In genomic region chr12:117985182-117985581, GRCh38 we compare ENCODE assay signal across 27 cellular contexts. TPM values are rescaled to one million over a fixed set of nuclear protein-coding genes. Genes with fewer than 3 reads are reported as not detected.
DNase-seq lines count a peak whose midpoint lies in the region; ATAC-seq, FAIRE-seq and TF ChIP-seq lines count a peak whose summit lies in the region.
"Had no signal": no experiment of that assay in that cellular context is flagged by ENCODE, and none has a peak within 500 bp of the region (broad histone marks: within the 10 kb centered on the region; RNA-seq: fewer than 3 reads in every experiment).

No MANE protein-coding gene starts in this region.

- no peaks in the 10 kb centered on the region for H3K36me3 ChIP-seq in GM23248 (ENCODE audit: low read depth)
- no peaks in the 10 kb centered on the region for H3K36me3 ChIP-seq in MG63
- no peaks in the 10 kb centered on the region for H3K36me3 ChIP-seq in left ventricle myocardium inferior
- H3K36me3 ChIP-seq: BE2C, Peyer's patch, SJSA1 had no signal

- peaks cover 45% of the 10 kb centered on the region for H3F3A ChIP-seq in GM23248 (ENCODE audit: insufficient read depth)

- CTCF ChIA-PET in A549 (lab: Yijun Ruan, JAX): interaction anchor here (0.6 to 1.8 kb wide), 3 partner anchors 69 to 111 kb away, joined by 3 to 7 read pairs (median 4); no protein-coding TSS in a partner anchor

- no peak for DNase-seq in A549 (ENCODE audit: low read depth in 1 of 2, low spot score in 1 of 2)
- peak; percentile 24 for DNase-seq in GM23248
- peak; percentile 69 for DNase-seq in MG63
- peak; percentile 11 for DNase-seq in fibroblast of the aortic adventitia (ENCODE audit: low read depth)
- DNase-seq in foreskin melanocyte: no peak
- no peak for DNase-seq in left ventricle myocardium inferior
- DNase-seq: BE2C; CD4-positive, alpha-beta T cell; COR-L47; DMS79 treated with DMSO at 0.1 percent for 48 hours; GOT3; Karpas-422; NCI-H1092 treated with DMSO at 0.1 percent for 48 hours; NCI-H146; NCI-H2029; NCI-H2227 treated with DMSO at 0.1 percent for 48 hours; NCI-H510A treated with DMSO at 0.1 percent for 48 hours; NCI-H748 treated with DMSO at 0.1 percent for 48 hours; NK-92 treated with Interleukin-12 subunit alpha and Interleukin-12 subunit beta, amount 100 ng/mL, for 24 hours; Peyer's patch had no signal

- TF ChIP-seq RAD21 in A549 (conservative IDR thresholded peaks at IDR 0.05 in 1 of 2, IDR thresholded peaks at IDR 0.05 in 1 of 2): no peak

- no peaks in the 10 kb centered on the region for H4K20me1 ChIP-seq in GM23248 (ENCODE audit: insufficient read depth)

- H3K4me1 Mint-ChIP-seq in activated T-helper 17 cell treated with anti-CD3 and anti-CD28 coated beads, Interleukin-2, amount 50 U/mL, for 72 hours: no peaks in the 10 kb centered on the region

- 85% methylated on average over 2 of the region's 2 CpGs for WGBS in A549 (ENCODE audit: missing lambda C conversion rate)
- WGBS in GM23248 (ENCODE audit: low coverage in 1 of 2, low lambda C conversion rate in 2 of 2, missing lambda C conversion rate in 2 of 2), 2 experiments: 98 to 100% methylated on average over 2 of the region's 2 CpGs

- H3K27me3 ChIP-seq in GM23248 (replicated peaks; ENCODE audit: insufficient read depth): no peaks in the 10 kb centered on the region
- H3K27me3 ChIP-seq in MG63: no peaks in the 10 kb centered on the region
- H3K27me3 ChIP-seq in left ventricle myocardium inferior (ENCODE audit: low read depth): peaks cover 44% of the 10 kb centered on the region
- H3K27me3 ChIP-seq: Peyer's patch, SJSA1 had no signal

- no peak for TF ChIP-seq POLR2A in A549 (IDR thresholded peaks at IDR 0.05; ENCODE audit: low read length)

- H3K27ac ChIP-seq in A549: peak overlapping the region in 1 of 2 experiments; percentile 80; a peak in 4 of 6 replicates
- no peak overlapping the region for H3K27ac ChIP-seq in GM23248
- H3K27ac ChIP-seq in left ventricle myocardium inferior (replicated peaks): no peak overlapping the region
- H3K27ac ChIP-seq: Peyer's patch had no signal

- H3K27me3 Mint-ChIP-seq in activated T-helper 17 cell treated with anti-CD3 and anti-CD28 coated beads, Interleukin-2, amount 50 U/mL, for 72 hours: peaks cover 5% of the 10 kb centered on the region

- no peaks in the 10 kb centered on the region for H3K79me2 ChIP-seq in GM23248 (ENCODE audit: insufficient read depth)

- H2AFZ ChIP-seq in GM23248: no peak overlapping the region

- no peak overlapping the region for H3K4me3 Mint-ChIP-seq in activated T-helper 17 cell treated with anti-CD3 and anti-CD28 coated beads, Interleukin-2, amount 50 U/mL, for 72 hours
- H3K4me3 Mint-ChIP-seq: CD4-positive, alpha-beta T cell had no signal

- H3K9me3 ChIP-seq in A549 (no peaks in the 10 kb centered on the region), GM23248 (ENCODE audit: low read depth) (no peaks in the 10 kb centered on the region), MG63 (no peaks in the 10 kb centered on the region), left ventricle myocardium inferior (replicated peaks) (peaks cover 3% of the 10 kb centered on the region)
- H3K9me3 ChIP-seq: BE2C, Peyer's patch, SJSA1 had no signal

- no peak for FAIRE-seq in A549 (lab: Jason Lieb, UNC)
- FAIRE-seq: A204.1, G401.6, GM12892 had no signal

- ATAC-seq in A549: no peak
- ATAC-seq in activated T-helper 17 cell treated with anti-CD3 and anti-CD28 coated beads, Interleukin-2, amount 50 U/mL, for 72 hours (replicated peaks): no peak
- ATAC-seq in HG02798 (IDR thresholded peaks at IDR 0.05; ENCODE audit: poor library complexity, unreplicated experiment): no peak
- ATAC-seq: Right ventricle myocardium inferior had no signal

- POLR2A ChIA-PET in A549 (lab: Yijun Ruan, JAX): no interaction called here

- in situ Hi-C loops in GM23248 (cut with MboI): no loop called here

- TF ChIP-seq CTCF in A549 (IDR thresholded peaks at IDR 0.05) (no peak), fibroblast of the aortic adventitia (IDR thresholded peaks at IDR 0.05; ENCODE audit: insufficient read depth, low read length) (no peak), left ventricle myocardium inferior (IDR thresholded peaks at IDR 0.05; ENCODE audit: borderline replicate concordance) (no peak)

- no peaks in the 10 kb centered on the region for H3K9me3 Mint-ChIP-seq in activated T-helper 17 cell treated with anti-CD3 and anti-CD28 coated beads, Interleukin-2, amount 50 U/mL, for 72 hours

- intact Hi-C loops in left ventricle myocardium inferior (cut with micrococcal nuclease): no loop called here

- H3K27ac Mint-ChIP-seq in activated T-helper 17 cell treated with anti-CD3 and anti-CD28 coated beads, Interleukin-2, amount 50 U/mL, for 72 hours: no peak overlapping the region
- H3K27ac Mint-ChIP-seq: CD4-positive, alpha-beta T cell had no signal

- H3K4me1 ChIP-seq in A549: peaks cover 28% of the 10 kb centered on the region
- peaks cover 27% of the 10 kb centered on the region for H3K4me1 ChIP-seq in GM23248 (ENCODE audit: insufficient read depth)
- no peaks in the 10 kb centered on the region for H3K4me1 ChIP-seq in left ventricle myocardium inferior
- H3K4me1 ChIP-seq: BE2C, Peyer's patch had no signal

- no peak overlapping the region for H3K9ac ChIP-seq in GM23248

- H3K4me2 ChIP-seq in A549: no peak overlapping the region
- no peak overlapping the region for H3K4me2 ChIP-seq in GM23248 (ENCODE audit: unreplicated experiment)

- no peaks in the 10 kb centered on the region for H3K9me2 ChIP-seq in GM23248 (ENCODE audit: insufficient read depth)

- no peak overlapping the region for H3K4me3 ChIP-seq in A549
- no peak overlapping the region for H3K4me3 ChIP-seq in GM23248
- no peak overlapping the region for H3K4me3 ChIP-seq in MG63
- no peak overlapping the region for H3K4me3 ChIP-seq in fibroblast of the aortic adventitia (ENCODE audit: low read depth, low read length)
- H3K4me3 ChIP-seq in left ventricle myocardium inferior: no peak overlapping the region
- H3K4me3 ChIP-seq: Peyer's patch, SJSA1 had no signal

- H3K36me3 Mint-ChIP-seq in activated T-helper 17 cell treated with anti-CD3 and anti-CD28 coated beads, Interleukin-2, amount 50 U/mL, for 72 hours (ENCODE audit: low read depth): no peaks in the 10 kb centered on the region

- TF ChIP-seq EP300 in A549 (IDR thresholded peaks at IDR 0.05): no peak

TF ChIP-seq in A549, 52 proteins besides CTCF, POLR2A, EP300 and RAD21:
- no peak for TF ChIP-seq CBX2 (IDR thresholded peaks at IDR 0.05; ENCODE audit: borderline replicate concordance, low read depth)
- TF ChIP-seq FOSL2 (IDR thresholded peaks at IDR 0.05): no peak
- peak; percentile 26; the same call in 1 of the 2 replicates for TF ChIP-seq FOSL2 (CRISPR knock-in tag; IDR thresholded peaks at IDR 0.05)
TF ChIP-seq in A549: peak in this region for 1.

RNA-seq across cellular contexts. Expression of gene KSR2, which starts 16.4 kb away (rescaled TPM):
- polyA plus RNA-seq in A549 (2011; rRNA removed): 1.2 and 1.7 TPM in 2 replicates
- 0.22 and 0.34 TPM in 2 replicates for polyA plus RNA-seq in A549 (2012; cell fraction: cytosol; rRNA removed)
- polyA plus RNA-seq in A549 (2012; cell fraction: nucleus; rRNA removed): 0.29 and 0.53 TPM in 2 replicates
- polyA plus RNA-seq in A549 (2017; fragmentation: RNase III; extraction: RNeasy Plus Mini Kit Qiagen cat#74134 plus additional on column Dnase treatment): 0.33 to 0.55 TPM (median 0.37 TPM) in 3 replicates
- 2.9 and 3.1 TPM in 2 replicates for polyA minus RNA-seq in A549 (2011; rRNA and poly(A)+ RNA removed)
- total RNA-seq in GM23248 (2014; rRNA removed; shearing (Covaris generic)): not detected in 2 replicates
- polyA plus RNA-seq in GM23248 (2016; fragmentation: Nextera tagmentation; extraction: Ambion mirVana): not detected in 2 replicates
- not detected in 2 replicates for total RNA-seq in MG63 (2014; rRNA removed; shearing (Covaris generic); ENCODE audit: low replicate concordance)
- under 0.01 TPM in 1 of 2 replicates, not detected in the other for total RNA-seq in fibroblast of the aortic adventitia (ENCODE audit: low replicate concordance)
- total RNA-seq in activated T-helper 17 cell treated with anti-CD3 and anti-CD28 coated beads, Interleukin-2, amount 50 U/mL, for 72 hours: under 1 TPM; 0.06 to 0.93 TPM
- total RNA-seq in left ventricle myocardium inferior: not detected
- total RNA-seq: Right ventricle myocardium inferior had no signal

RNA-seq across cellular contexts. Expression of gene RFC5, which starts 31.3 kb away (rescaled TPM):
- polyA plus RNA-seq in A549 (2011; rRNA removed): 64.7 and 66.9 TPM in 2 replicates
- 53.7 and 59.8 TPM in 2 replicates for polyA plus RNA-seq in A549 (2012; cell fraction: cytosol; rRNA removed)
- 59.7 and 62.4 TPM in 2 replicates for polyA plus RNA-seq in A549 (2012; cell fraction: nucleus; rRNA removed)
- 51.7 to 58.6 TPM (median 57.5 TPM) in 3 replicates for polyA plus RNA-seq in A549 (2017; fragmentation: RNase III; extraction: RNeasy Plus Mini Kit Qiagen cat#74134 plus additional on column Dnase treatment)
- 34.3 and 35.0 TPM in 2 replicates for polyA minus RNA-seq in A549 (2011; rRNA and poly(A)+ RNA removed)
- 13.0 and 21.4 TPM in 2 replicates for total RNA-seq in GM23248 (2014; rRNA removed; shearing (Covaris generic))
- polyA plus RNA-seq in GM23248 (2016; fragmentation: Nextera tagmentation; extraction: Ambion mirVana): 15.2 and 17.8 TPM in 2 replicates
- 28.9 and 46.2 TPM in 2 replicates for total RNA-seq in MG63 (2014; rRNA removed; shearing (Covaris generic); ENCODE audit: low replicate concordance)
- 3.7 and 26.2 TPM in 2 replicates for total RNA-seq in fibroblast of the aortic adventitia (ENCODE audit: low replicate concordance)
- 10 to 100 TPM; 53.7 to 64.4 TPM for total RNA-seq in activated T-helper 17 cell treated with anti-CD3 and anti-CD28 coated beads, Interleukin-2, amount 50 U/mL, for 72 hours
- total RNA-seq in left ventricle myocardium inferior: 4.4 TPM

Comparison
In these comparisons a context has a peak if more than half of its experiments do, and no peak if none do; other contexts are left out.
1. DNase-seq: peak in GM23248 (single experiment), MG63 (single experiment) and fibroblast of the aortic adventitia (single experiment); none in A549 (0 of 2), foreskin melanocyte (single experiment) and left ventricle myocardium inferior (single experiment).